ENCODE assay signal across 8 cellular contexts in the genomic region with DNA sequence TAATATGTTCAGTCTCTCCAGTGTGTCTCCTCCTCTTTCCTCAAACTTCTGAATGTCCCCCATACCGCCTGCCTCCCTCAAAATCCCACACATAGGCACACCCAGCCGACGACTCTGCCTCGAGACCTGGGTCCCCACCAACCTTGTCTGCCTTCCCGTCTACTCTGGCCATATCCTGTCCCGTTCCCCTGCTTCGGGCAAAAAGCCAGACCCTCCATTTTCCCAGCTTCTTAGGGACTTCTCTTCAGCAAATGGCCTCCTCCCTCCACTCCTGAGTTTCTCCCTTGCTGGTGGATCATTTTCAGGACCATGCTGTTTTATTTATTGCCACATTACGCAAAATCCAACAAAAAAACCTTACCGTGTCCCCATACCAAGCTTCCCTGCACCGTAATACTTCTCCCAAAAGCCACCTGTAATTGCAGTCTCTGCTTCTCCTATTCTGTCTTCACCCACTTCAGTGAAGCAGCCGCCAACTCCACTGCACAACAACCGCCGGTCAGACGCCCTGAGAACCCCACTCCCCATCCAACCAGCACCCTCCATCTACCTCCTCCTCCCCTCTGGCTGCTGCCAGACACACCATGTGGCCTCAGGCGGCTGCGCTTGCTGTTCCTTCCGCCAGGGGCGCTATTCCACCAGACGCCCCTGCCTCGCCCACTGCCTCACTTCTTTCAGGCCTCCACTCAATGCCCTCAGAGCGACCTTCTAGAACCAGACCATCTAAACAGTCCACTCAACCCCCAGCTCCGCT.
DNase-seq lines count a peak whose midpoint lies in the region; ATAC-seq and TF ChIP-seq lines count a peak whose summit lies in the region.

No MANE protein-coding gene starts in this region.

- H3K36me3 ChIP-seq in DND-41 (ENCODE audit: insufficient read depth, low read length) (no peaks in the 10 kb centered on the region), colonic mucosa (no peaks in the 10 kb centered on the region)

- H2AFZ ChIP-seq in DND-41 (ENCODE audit: low read depth, low read length): no peak overlapping the region

- no peak overlapping the region for H3K27ac Mint-ChIP-seq in activated CD4-positive, alpha-beta memory T cell treated with anti-CD3 and anti-CD28 coated beads, Interleukin-2, amount 10 ng/mL, durations not matched to agents 7 days and 5 days
- H3K27ac Mint-ChIP-seq in glutamatergic neuron (ENCODE audit: unreplicated experiment): no peak overlapping the region

- no peaks in the 10 kb centered on the region for H3K36me3 Mint-ChIP-seq in activated CD4-positive, alpha-beta memory T cell treated with anti-CD3 and anti-CD28 coated beads, Interleukin-2, amount 10 ng/mL, durations not matched to agents 7 days and 5 days (ENCODE audit: low read depth)
- H3K36me3 Mint-ChIP-seq in glutamatergic neuron (ENCODE audit: unreplicated experiment): no peaks in the 10 kb centered on the region

- POLR2A ChIA-PET in activated CD4-positive, alpha-beta memory T cell treated with anti-CD3 and anti-CD28 coated beads, Interleukin-2, amount 10 ng/mL, durations not matched to agents 7 days and 5 days (lab: Charles Lee): no interaction called here

- no peak overlapping the region for H3K4me3 Mint-ChIP-seq in activated CD4-positive, alpha-beta memory T cell treated with anti-CD3 and anti-CD28 coated beads, Interleukin-2, amount 10 ng/mL, durations not matched to agents 7 days and 5 days
- H3K4me3 Mint-ChIP-seq in glutamatergic neuron (ENCODE audit: unreplicated experiment): no peak overlapping the region

- no peak overlapping the region for H3K4me3 ChIP-seq in DND-41 (ENCODE audit: low read depth in 1 of 2, low read length in 2 of 2)
- no peak overlapping the region for H3K4me3 ChIP-seq in colonic mucosa

- H4K20me1 ChIP-seq in DND-41 (ENCODE audit: insufficient read depth, low read length): no peaks in the 10 kb centered on the region

- H3K9me3 ChIP-seq in DND-41 (ENCODE audit: insufficient read depth, low read length, severe bottlenecking) (no peaks in the 10 kb centered on the region), colonic mucosa (no peaks in the 10 kb centered on the region)

- H3K27me3 ChIP-seq in DND-41 (ENCODE audit: insufficient read depth, low read length, poor library complexity): no peaks in the 10 kb centered on the region
- H3K27me3 ChIP-seq in colonic mucosa: no peaks in the 10 kb centered on the region

- TF ChIP-seq CTCF in DND-41 (IDR thresholded peaks at IDR 0.05; ENCODE audit: borderline replicate concordance, extremely low read depth, low read length, poor library complexity, severe bottlenecking): peak; percentile 51
- peak; percentile 87 for TF ChIP-seq CTCF in LNCAP (IDR thresholded peaks at IDR 0.05)
- TF ChIP-seq CTCF in glutamatergic neuron (IDR thresholded peaks at IDR 0.05; ENCODE audit: partially characterized antibody, unreplicated experiment): peak; percentile 89
- no peak for TF ChIP-seq CTCF in colonic mucosa (IDR thresholded peaks at IDR 0.05)

- H3K9me3 Mint-ChIP-seq in activated CD4-positive, alpha-beta memory T cell treated with anti-CD3 and anti-CD28 coated beads, Interleukin-2, amount 10 ng/mL, durations not matched to agents 7 days and 5 days: no peaks in the 10 kb centered on the region
- H3K9me3 Mint-ChIP-seq in glutamatergic neuron (ENCODE audit: unreplicated experiment): no peaks in the 10 kb centered on the region

- DNase-seq in DND-41 (peak; percentile 46), glutamatergic neuron (peak; percentile 71), middle frontal gyrus (ENCODE audit: extremely low spot score, low spot score) (no peak), colonic mucosa (no peak)
- DNase-seq in activated CD4-positive, alpha-beta memory T cell treated with anti-CD3 and anti-CD28 coated beads, Interleukin-2, amount 10 ng/mL, durations not matched to agents 7 days and 5 days: peak; percentile 32
- peak; percentile 44 for DNase-seq in stimulated activated CD4-positive, alpha-beta T cell treated with anti-CD3 and anti-CD28 coated beads, Interleukin-4, amount 100 ng/mL, for 1 hour

- H3K79me2 ChIP-seq in DND-41 (ENCODE audit: insufficient read depth, low read length): no peaks in the 10 kb centered on the region

- H3K9ac ChIP-seq in DND-41 (ENCODE audit: low read depth, low read length) (no peak overlapping the region), colonic mucosa (ENCODE audit: low read depth in 2 of 2, low read length in 2 of 2) (no peak overlapping the region)

- H3K4me1 ChIP-seq in DND-41 (ENCODE audit: insufficient read depth, low read length) (no peaks in the 10 kb centered on the region), colonic mucosa (no peaks in the 10 kb centered on the region)

- H3K4me1 Mint-ChIP-seq in activated CD4-positive, alpha-beta memory T cell treated with anti-CD3 and anti-CD28 coated beads, Interleukin-2, amount 10 ng/mL, durations not matched to agents 7 days and 5 days: peaks cover 16% of the 10 kb centered on the region
- H3K4me1 Mint-ChIP-seq in glutamatergic neuron (ENCODE audit: low read depth, unreplicated experiment): no peaks in the 10 kb centered on the region

- H3K4me2 ChIP-seq in DND-41 (ENCODE audit: insufficient read depth, low read length): no peak overlapping the region

- peak; percentile 77 for ATAC-seq in DND-41 (ENCODE audit: insufficient read depth, low read depth)
- ATAC-seq in GM21619 (IDR thresholded peaks at IDR 0.05; ENCODE audit: unreplicated experiment): peak; percentile 57

- peaks cover 25% of the 10 kb centered on the region for H3K27me3 Mint-ChIP-seq in activated CD4-positive, alpha-beta memory T cell treated with anti-CD3 and anti-CD28 coated beads, Interleukin-2, amount 10 ng/mL, durations not matched to agents 7 days and 5 days
- peaks cover 6% of the 10 kb centered on the region for H3K27me3 Mint-ChIP-seq in glutamatergic neuron (ENCODE audit: unreplicated experiment)

- CTCF ChIA-PET in activated CD4-positive, alpha-beta memory T cell treated with anti-CD3 and anti-CD28 coated beads, Interleukin-2, amount 10 ng/mL, durations not matched to agents 7 days and 5 days (lab: Charles Lee): interaction anchor here (0.7 to 6.9 kb wide), 3 partner anchors 11 to 233 kb away, joined by 3 to 99 read pairs (median 3); no protein-coding TSS in a partner anchor

- intact Hi-C loops in colonic mucosa (cut with DNase I): loop anchor here (10.0 kb wide), 1 partner anchor 184 kb away; a partner anchor contains a TSS

- H3K27ac ChIP-seq in DND-41 (ENCODE audit: low read length) (no peak overlapping the region), colonic mucosa (no peak overlapping the region)

Comparison
In these comparisons a context has a peak if more than half of its experiments do, and no peak if none do; other contexts are left out.
1. DNase-seq: peak in DND-41 (single experiment), activated CD4-positive, alpha-beta memory T cell treated with anti-CD3 and anti-CD28 coated beads, Interleukin-2, amount 10 ng/mL, durations not matched to agents 7 days and 5 days (single experiment), glutamatergic neuron (single experiment) and stimulated activated CD4-positive, alpha-beta T cell treated with anti-CD3 and anti-CD28 coated beads, Interleukin-4, amount 100 ng/mL, for 1 hour (single experiment); none in middle frontal gyrus (single experiment) and colonic mucosa (single experiment).